20 cellular contexts compared by ENCODE assay signal in genomic region chr20:25047766-25048165, GRCh38. TPM values are rescaled to one million over a fixed set of nuclear protein-coding genes. Genes with fewer than 3 reads are reported as not detected.
A peak's percentile ranks its signal among the peaks of the same experiment; 100 is the strongest.
DNase-seq lines count a peak whose midpoint lies in the region; ATAC-seq, FAIRE-seq and TF ChIP-seq lines count a peak whose summit lies in the region.
"Had no signal": no experiment of that assay in that cellular context is flagged by ENCODE, and none has a peak within 500 bp of the region (broad histone marks: within the 10 kb centered on the region; RNA-seq: fewer than 3 reads in every experiment).

No MANE protein-coding gene starts in this region.

- H3K27me3 ChIP-seq in right lobe of liver (no peaks in the 10 kb centered on the region), HepG2 (ENCODE audit: control insufficient read depth in 1 of 2, insufficient read depth in 2 of 2, low read length in 2 of 2) (no peaks in the 10 kb centered on the region; a peak in 1 of 5 replicates), esophagus (ENCODE audit: control insufficient read depth in 1 of 2, insufficient read depth in 2 of 2, low read length in 2 of 2) (no peaks in the 10 kb centered on the region), sigmoid colon (no peaks in the 10 kb centered on the region)
- H3K27me3 ChIP-seq: brain microvascular endothelial cell had no signal

- TF ChIP-seq RAD21 in HepG2 (CRISPR knock-in tag; IDR thresholded peaks at IDR 0.05) = no peak

- in situ Hi-C loops in HepG2 (cut with HindIII; ENCODE audit: extremely low pct_ligation_motif_present, low pct_unique_long_range_greater_than_20kb) = no loop called here

- intact Hi-C loops in right lobe of liver (cut with DNase I) (loop anchor here (5.0 kb wide), 2 partner anchors 40 to 55 kb away; partner anchors contain the start of gene APMAP (in 1 of the 2)), HepG2 (cut with micrococcal nuclease; ENCODE audit: unreplicated experiment) (loop anchor here (2.0 kb wide), 1 partner anchor 15 kb away; no protein-coding TSS in a partner anchor), sigmoid colon (cut with DNase I) (loop anchor here (10.0 kb wide), 1 partner anchor 1413 kb away; the partner anchor contains the start of gene CST3)

- TF ChIP-seq EP300 in HepG2 (IDR thresholded peaks at IDR 0.05; ENCODE audit: low read depth in 2 of 2, low read length in 2 of 2) (no peak), HepG2 (CRISPR knock-in tag; IDR thresholded peaks at IDR 0.05; ENCODE audit: borderline replicate concordance) (no peak), sigmoid colon (IDR thresholded peaks at IDR 0.05) (no peak)

- H3K9ac ChIP-seq in HepG2 (ENCODE audit: insufficient read depth, low read depth, low read length) = no peak overlapping the region
- H3K9ac ChIP-seq: neural progenitor cell had no signal

- H3K27ac ChIP-seq in right lobe of liver (no peak overlapping the region), HepG2 (ENCODE audit: extremely low read length, insufficient read depth, low read length) (no peak overlapping the region), esophagus (ENCODE audit: low read depth in 2 of 2, low read length in 1 of 2) (peak overlapping the region; percentile 65 to 83), sigmoid colon (no peak overlapping the region)
- H3K27ac ChIP-seq: brain microvascular endothelial cell, neural progenitor cell had no signal

- 89% methylated on average over 9 of the region's 13 CpGs for WGBS in right lobe of liver (ENCODE audit: insufficient coverage, low coverage, low lambda C conversion rate, missing lambda C conversion rate)
- WGBS in HepG2 (ENCODE audit: low lambda C conversion rate) = 73% methylated on average over 13 of the region's 13 CpGs
- 66 to 67% methylated on average over 13 of the region's 13 CpGs for WGBS in esophagus, 2 donors
- WGBS in sigmoid colon, 2 donors = 77 to 86% methylated on average over 13 of the region's 13 CpGs

- DNase-seq in right lobe of liver (peak in 2 of 3 donors; percentile 11 to 48), HepG2 (ENCODE audit: low spot score) (no peak), sigmoid colon (peak; percentile 54), kidney glomerular epithelial cell (lab: John Stamatoyannopoulos, UW) (no peak), NCI-H1694 treated with DMSO at 0.1 percent for 48 hours (lab: John Stamatoyannopoulos, UW) (no peak), GF-D8 (lab: John Stamatoyannopoulos, UW) (no peak)
- DNase-seq: activated CD4-positive, alpha-beta T cell treated with anti-CD3 and anti-CD28 coated beads for 1 hour; brain microvascular endothelial cell; dermis blood vessel endothelial cell; DMS53; SW 1271 had no signal

- no peak overlapping the region for H3K4me2 ChIP-seq in HepG2 (ENCODE audit: low read depth, low read length)
- H3K4me2 ChIP-seq: neural progenitor cell had no signal

- BruUV-seq in HepG2 (replicated peaks; lab: Mats Ljungman, UMichigan) = no TSS peak

- ATAC-seq in right lobe of liver (no peak), HepG2 (no peak), HG03460 (IDR thresholded peaks at IDR 0.05; ENCODE audit: unreplicated experiment) (no peak)
- ATAC-seq: activated T-helper 17 cell treated with anti-CD3 and anti-CD28 coated beads, Interleukin-2, amount 50 U/mL, for 72 hours had no signal

- H3K4me1 ChIP-seq in right lobe of liver = peaks cover 3 to 83% (median 21%) of the 10 kb centered on the region in 4 donors
- H3K4me1 ChIP-seq in HepG2 (ENCODE audit: insufficient read depth, low read length) = peaks cover 45% of the 10 kb centered on the region
- peaks cover 26 to 53% of the 10 kb centered on the region in 2 donors for H3K4me1 ChIP-seq in esophagus (ENCODE audit: control insufficient read depth in 2 of 2, insufficient read depth in 2 of 2, low read length in 1 of 2)
- peaks cover 2 to 79% (median 61%) of the 10 kb centered on the region in 4 donors for H3K4me1 ChIP-seq in sigmoid colon
- H3K4me1 ChIP-seq: neural progenitor cell had no signal

- no peak for FAIRE-seq in HepG2 (lab: Jason Lieb, UNC)
- FAIRE-seq: frontal cortex, GM12891 had no signal

- peaks cover 3% of the 10 kb centered on the region for H3K79me2 ChIP-seq in HepG2 (ENCODE audit: insufficient read depth, low read length)

- CTCF ChIA-PET in HepG2 (lab: Yijun Ruan, JAX; ENCODE audit: low intra/inter-chr PET ratio, low total read pairs) = no interaction called here

- H3K36me3 ChIP-seq in right lobe of liver (no peaks in the 10 kb centered on the region), HepG2 (replicated peaks in 1 of 2; ENCODE audit: control insufficient read depth in 1 of 2, insufficient read depth in 2 of 2, low read length in 2 of 2) (no peaks in the 10 kb centered on the region; a peak in 1 of 5 replicates), esophagus (ENCODE audit: control insufficient read depth in 2 of 2, insufficient read depth in 2 of 2, low read length in 1 of 2) (peaks cover 3 to 19% of the 10 kb centered on the region in 2 donors), sigmoid colon (peaks cover 8 to 32% (median 19%) of the 10 kb centered on the region in 4 donors)
- H3K36me3 ChIP-seq: brain microvascular endothelial cell, neural progenitor cell had no signal

- no peaks in the 10 kb centered on the region for H4K20me1 ChIP-seq in HepG2 (ENCODE audit: insufficient read depth, low read length)

- TF ChIP-seq CTCF in right lobe of liver (IDR thresholded peaks at IDR 0.05) = no peak
- TF ChIP-seq CTCF in HepG2 (CRISPR knock-in tag; IDR thresholded peaks at IDR 0.05) = no peak
- TF ChIP-seq CTCF in sigmoid colon (IDR thresholded peaks at IDR 0.05) = no peak

- no peak for TF ChIP-seq POLR2A in right lobe of liver (IDR thresholded peaks at IDR 0.05)
- no peak for TF ChIP-seq POLR2A in HepG2 (IDR thresholded peaks at IDR 0.05; ENCODE audit: insufficient read depth in 1 of 2, low read depth in 2 of 2, low read length in 2 of 2)
- no peak for TF ChIP-seq POLR2A in sigmoid colon (IDR thresholded peaks at IDR 0.05)

- POLR2A ChIA-PET in HepG2 (lab: Yijun Ruan, JAX) = interaction anchor here (1.4 kb wide), 1 partner anchor 12 kb away, joined by 3 read pairs; no protein-coding TSS in a partner anchor

- H3K4me3 ChIP-seq in right lobe of liver = no peak overlapping the region
- no peak overlapping the region for H3K4me3 ChIP-seq in HepG2 (replicated peaks in 1 of 3; ENCODE audit: insufficient read depth in 1 of 3, low read depth in 2 of 3, low read length in 3 of 3)
- no peak overlapping the region for H3K4me3 ChIP-seq in esophagus (ENCODE audit: low read depth in 1 of 2, low read length in 2 of 2)
- H3K4me3 ChIP-seq in sigmoid colon = no peak overlapping the region
- H3K4me3 ChIP-seq: neural progenitor cell had no signal

- no peak overlapping the region for H2AFZ ChIP-seq in HepG2 (ENCODE audit: low read length)
- H2AFZ ChIP-seq: neural progenitor cell had no signal

- H3K9me3 ChIP-seq in right lobe of liver = no peaks in the 10 kb centered on the region
- no peaks in the 10 kb centered on the region for H3K9me3 ChIP-seq in HepG2 (ENCODE audit: low read length)
- H3K9me3 ChIP-seq in esophagus (ENCODE audit: control insufficient read depth in 2 of 2, insufficient read depth in 1 of 2, low read depth in 1 of 2, low read length in 1 of 2) = no peaks in the 10 kb centered on the region
- H3K9me3 ChIP-seq in sigmoid colon = no peaks in the 10 kb centered on the region

RNA-seq across cellular contexts. Expression of gene ACSS1, which starts 10.2 kb away (rescaled TPM):
- total RNA-seq in right lobe of liver = 1 to 10 TPM; 3.5 to 9.1 (median 6.3) TPM
- total RNA-seq in HepG2 (2016; rRNA removed; fragmentation: Illumina TruSeq; extraction: Trizol) = 38.2 and 41.6 TPM in 2 replicates
- total RNA-seq in HepG2 (2016; cell fraction: cytosol; rRNA removed; fragmentation: Illumina TruSeq; extraction: Trizol; ENCODE audit: low read depth) = 8.4 and 9.3 TPM in 2 replicates
- 34.8 and 43.4 TPM in 2 replicates for total RNA-seq in HepG2 (2016; cell fraction: insoluble cytoplasmic fraction; rRNA removed; fragmentation: Illumina TruSeq; extraction: Trizol)
- 13.0 and 13.5 TPM in 2 replicates for total RNA-seq in HepG2 (2016; cell fraction: membrane; rRNA removed; fragmentation: Illumina TruSeq; extraction: Trizol)
- total RNA-seq in HepG2 (2016; cell fraction: nucleus; rRNA removed; fragmentation: Illumina TruSeq; extraction: Trizol) = 42.3 and 48.2 TPM in 2 replicates
- polyA plus RNA-seq in HepG2 (2011; rRNA removed) = 15.2 and 23.3 TPM in 2 replicates
- polyA plus RNA-seq in HepG2 (2011; cell fraction: cytosol; rRNA removed) = 16.5 and 17.1 TPM in 2 replicates
- polyA plus RNA-seq in HepG2 (2011; cell fraction: nucleus; rRNA removed) = 43.9 and 56.8 TPM in 2 replicates
- polyA plus RNA-seq in HepG2 (2012) = 4.3 and 9.3 TPM in 2 replicates
- polyA plus RNA-seq in HepG2 (2016; cell fraction: cytosol; fragmentation: Illumina TruSeq; extraction: Trizol; ENCODE audit: low read depth) = 3.2 and 3.4 TPM in 2 replicates
- polyA plus RNA-seq in HepG2 (2016; cell fraction: insoluble cytoplasmic fraction; fragmentation: Illumina TruSeq; extraction: Trizol; ENCODE audit: low read depth) = 47.8 and 50.2 TPM in 2 replicates
- 9.9 TPM in 2 replicates for polyA plus RNA-seq in HepG2 (2016; cell fraction: membrane; fragmentation: Illumina TruSeq; extraction: Trizol; ENCODE audit: low read depth)
- 98.7 and 99.6 TPM in 2 replicates for polyA plus RNA-seq in HepG2 (2016; cell fraction: nucleus; fragmentation: Illumina TruSeq; extraction: Trizol; ENCODE audit: insufficient read depth, low read depth)
- polyA minus RNA-seq in HepG2 (2011; rRNA and poly(A)+ RNA removed; ENCODE audit: low replicate concordance) = 0.07 and 45.1 TPM in 2 replicates
- 11.7 and 16.0 TPM in 2 replicates for polyA minus RNA-seq in HepG2 (2011; cell fraction: cytosol; rRNA and poly(A)+ RNA removed)
- polyA minus RNA-seq in HepG2 (2011; cell fraction: nucleus; rRNA and poly(A)+ RNA removed) = 13.9 and 19.8 TPM in 2 replicates
- polyA plus RNA-seq in esophagus = 1 to 10 TPM; 8.0 to 8.8 TPM
- total RNA-seq in sigmoid colon = 10 to 100 TPM; 27.1 to 41.0 (median 30.5) TPM
- polyA plus RNA-seq in sigmoid colon = 10 to 100 TPM; 20.1 to 24.7 (median 21.0) TPM

RNA-seq across cellular contexts. Expression of gene VSX1, which starts 34.2 kb away (rescaled TPM):
- total RNA-seq in right lobe of liver = under 1 TPM in 2 of 6 experiments, not detected in 4; 0.25 to 0.73 TPM
- not detected in 2 replicates for total RNA-seq in HepG2 (2016; rRNA removed; fragmentation: Illumina TruSeq; extraction: Trizol)
- not detected in 2 replicates for total RNA-seq in HepG2 (2016; cell fraction: cytosol; rRNA removed; fragmentation: Illumina TruSeq; extraction: Trizol; ENCODE audit: low read depth)
- not detected in 2 replicates for total RNA-seq in HepG2 (2016; cell fraction: insoluble cytoplasmic fraction; rRNA removed; fragmentation: Illumina TruSeq; extraction: Trizol)
- not detected in 2 replicates for total RNA-seq in HepG2 (2016; cell fraction: membrane; rRNA removed; fragmentation: Illumina TruSeq; extraction: Trizol)
- not detected in 2 replicates for total RNA-seq in HepG2 (2016; cell fraction: nucleus; rRNA removed; fragmentation: Illumina TruSeq; extraction: Trizol)
- polyA plus RNA-seq in HepG2 (2011; rRNA removed) = 0.04 and 0.05 TPM in 2 replicates
- polyA plus RNA-seq in HepG2 (2011; cell fraction: cytosol; rRNA removed) = not detected in 2 replicates
- polyA plus RNA-seq in HepG2 (2011; cell fraction: nucleus; rRNA removed) = 0.06 and 0.14 TPM in 2 replicates
- not detected in 2 replicates for polyA plus RNA-seq in HepG2 (2012)
- polyA plus RNA-seq in HepG2 (2016; cell fraction: cytosol; fragmentation: Illumina TruSeq; extraction: Trizol; ENCODE audit: low read depth) = not detected in 2 replicates
- not detected in 2 replicates for polyA plus RNA-seq in HepG2 (2016; cell fraction: insoluble cytoplasmic fraction; fragmentation: Illumina TruSeq; extraction: Trizol; ENCODE audit: low read depth)
- polyA plus RNA-seq in HepG2 (2016; cell fraction: membrane; fragmentation: Illumina TruSeq; extraction: Trizol; ENCODE audit: low read depth) = not detected in 2 replicates
- polyA plus RNA-seq in HepG2 (2016; cell fraction: nucleus; fragmentation: Illumina TruSeq; extraction: Trizol; ENCODE audit: insufficient read depth, low read depth) = not detected in 2 replicates
- not detected in 2 replicates for polyA minus RNA-seq in HepG2 (2011; rRNA and poly(A)+ RNA removed; ENCODE audit: low replicate concordance)
- not detected in 2 replicates for polyA minus RNA-seq in HepG2 (2011; cell fraction: cytosol; rRNA and poly(A)+ RNA removed)
- polyA minus RNA-seq in HepG2 (2011; cell fraction: nucleus; rRNA and poly(A)+ RNA removed) = 0.75 TPM in 1 of 2 replicates, not detected in the other
- polyA plus RNA-seq in esophagus = not detected
- not detected for total RNA-seq in sigmoid colon
- polyA plus RNA-seq in sigmoid colon = under 1 TPM in 1 of 3 donors, not detected in 2; 0.03 TPM
- total RNA-seq: activated T-helper 17 cell treated with anti-CD3 and anti-CD28 coated beads, Interleukin-2, amount 50 U/mL, for 72 hours; dermis blood vessel endothelial cell; frontal cortex; kidney epithelial cell; mononuclear cell; pulmonary artery endothelial cell had no signal

RNA-seq across cellular contexts. Expression of gene APMAP, which starts 55.2 kb away (rescaled TPM):
- 100 to 1,000 TPM; 130 to 210 (median 140) TPM for total RNA-seq in right lobe of liver
- 96.9 and 214 TPM in 2 replicates for total RNA-seq in HepG2 (2016; rRNA removed; fragmentation: Illumina TruSeq; extraction: Trizol)
- 20.1 and 22.7 TPM in 2 replicates for total RNA-seq in HepG2 (2016; cell fraction: cytosol; rRNA removed; fragmentation: Illumina TruSeq; extraction: Trizol; ENCODE audit: low read depth)
- 98.2 and 226 TPM in 2 replicates for total RNA-seq in HepG2 (2016; cell fraction: insoluble cytoplasmic fraction; rRNA removed; fragmentation: Illumina TruSeq; extraction: Trizol)
- 41.7 and 44.7 TPM in 2 replicates for total RNA-seq in HepG2 (2016; cell fraction: membrane; rRNA removed; fragmentation: Illumina TruSeq; extraction: Trizol)
- total RNA-seq in HepG2 (2016; cell fraction: nucleus; rRNA removed; fragmentation: Illumina TruSeq; extraction: Trizol) = 175 and 197 TPM in 2 replicates
- 168 and 177 TPM in 2 replicates for polyA plus RNA-seq in HepG2 (2011; rRNA removed)
- 161 and 178 TPM in 2 replicates for polyA plus RNA-seq in HepG2 (2011; cell fraction: cytosol; rRNA removed)
- polyA plus RNA-seq in HepG2 (2011; cell fraction: nucleus; rRNA removed) = 60.9 and 87.7 TPM in 2 replicates
- 152 and 183 TPM in 2 replicates for polyA plus RNA-seq in HepG2 (2012)
- 19.3 and 19.6 TPM in 2 replicates for polyA plus RNA-seq in HepG2 (2016; cell fraction: cytosol; fragmentation: Illumina TruSeq; extraction: Trizol; ENCODE audit: low read depth)
- polyA plus RNA-seq in HepG2 (2016; cell fraction: insoluble cytoplasmic fraction; fragmentation: Illumina TruSeq; extraction: Trizol; ENCODE audit: low read depth) = 91.9 and 93.0 TPM in 2 replicates
- polyA plus RNA-seq in HepG2 (2016; cell fraction: membrane; fragmentation: Illumina TruSeq; extraction: Trizol; ENCODE audit: low read depth) = 31.8 and 32.4 TPM in 2 replicates
- polyA plus RNA-seq in HepG2 (2016; cell fraction: nucleus; fragmentation: Illumina TruSeq; extraction: Trizol; ENCODE audit: insufficient read depth, low read depth) = 261 and 268 TPM in 2 replicates
- polyA minus RNA-seq in HepG2 (2011; rRNA and poly(A)+ RNA removed; ENCODE audit: low replicate concordance) = 27.2 and 96.2 TPM in 2 replicates
- 41.4 and 51.0 TPM in 2 replicates for polyA minus RNA-seq in HepG2 (2011; cell fraction: cytosol; rRNA and poly(A)+ RNA removed)
- polyA minus RNA-seq in HepG2 (2011; cell fraction: nucleus; rRNA and poly(A)+ RNA removed) = 33.6 and 47.4 TPM in 2 replicates
- 10 to 100 TPM in 1 of 2 donors, 1 to 10 TPM in 1; 9.6 to 20.5 TPM for polyA plus RNA-seq in esophagus
- total RNA-seq in sigmoid colon = 10 to 100 TPM; 22.7 to 35.3 (median 28.9) TPM
- polyA plus RNA-seq in sigmoid colon = 10 to 100 TPM in 2 of 3 donors, 1 to 10 TPM in 1; 9.6 to 55.8 (median 25.2) TPM

Comparison
In these comparisons a context has a peak if more than half of its experiments do, and no peak if none do; other contexts are left out.
1. DNase-seq: peak in right lobe of liver (2 of 3) and sigmoid colon (single experiment); none in HepG2 (single experiment), kidney glomerular epithelial cell (single experiment), NCI-H1694 treated with DMSO at 0.1 percent for 48 hours (single experiment) and GF-D8 (single experiment).
2. H3K27ac ChIP-seq: peak in esophagus (2 of 2); none in right lobe of liver (0 of 3), HepG2 (single experiment) and sigmoid colon (0 of 4).